ENCODE assay signal across 11 cellular contexts in the genomic region with DNA sequence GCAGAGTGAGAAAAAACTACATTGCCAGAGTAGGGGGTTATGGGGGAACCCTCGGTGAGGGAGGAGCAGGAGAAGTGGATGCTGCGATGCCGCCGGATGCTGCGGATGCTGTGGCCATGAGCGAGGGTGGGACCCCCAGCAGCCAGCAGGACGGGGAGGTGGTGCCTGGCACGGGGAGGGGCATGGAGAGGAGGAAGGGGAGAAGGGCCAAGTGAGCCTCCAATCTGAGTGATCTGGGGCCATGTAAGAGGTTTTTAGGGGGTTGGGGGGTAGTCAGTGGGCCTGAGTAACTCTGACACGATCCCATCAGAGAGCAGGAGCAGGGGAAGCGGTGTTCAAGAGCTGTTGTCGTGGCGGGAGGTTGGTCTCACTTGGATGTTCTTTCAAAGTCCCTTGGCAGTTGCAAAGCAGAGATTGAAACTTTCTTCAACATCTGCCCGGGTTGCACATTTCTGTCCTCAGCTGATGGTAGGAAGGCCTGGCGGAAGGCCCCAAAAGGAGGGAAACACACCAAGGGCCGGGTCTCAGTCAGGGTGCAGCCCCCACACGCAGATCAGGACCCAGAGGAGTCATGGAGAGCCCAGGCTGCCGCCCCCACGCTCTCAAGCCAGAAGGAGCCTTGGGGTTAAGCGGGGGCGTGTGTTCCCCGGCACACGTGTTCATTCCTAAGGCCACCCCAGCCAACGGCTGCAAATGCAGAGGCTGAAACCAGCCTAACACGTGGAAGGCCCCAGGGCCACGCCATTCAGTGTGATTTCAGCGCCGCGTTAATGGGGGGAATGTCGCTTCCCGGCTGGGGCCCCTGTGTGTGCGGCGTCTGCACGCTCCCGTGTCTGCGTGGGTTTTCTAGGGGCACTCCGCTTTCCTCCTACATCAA.
DNase-seq lines count a peak whose midpoint lies in the region; ATAC-seq and TF ChIP-seq lines count a peak whose summit lies in the region.
"Had no signal": no experiment of that assay in that cellular context is flagged by ENCODE, and none has a peak within 500 bp of the region (broad histone marks: within the 10 kb centered on the region; RNA-seq: fewer than 3 reads in every experiment).

No MANE protein-coding gene starts in this region.

- H3K4me2 ChIP-seq in BLaER1 (peak overlapping the region; percentile 65), neural progenitor cell (no peak overlapping the region)

- no peak for ATAC-seq in GM19324 (IDR thresholded peaks at IDR 0.05; ENCODE audit: low FRiP score, unreplicated experiment)

- H3F3A ChIP-seq in neural progenitor cell (ENCODE audit: low read depth) = no peaks in the 10 kb centered on the region

- H3K27me3 Mint-ChIP-seq in neural progenitor cell (ENCODE audit: insufficient read depth, low read depth) = peaks cover 14% of the 10 kb centered on the region

- H3K36me3 ChIP-seq in BLaER1 = no peaks in the 10 kb centered on the region
- no peaks in the 10 kb centered on the region for H3K36me3 ChIP-seq in esophagus muscularis mucosa
- no peaks in the 10 kb centered on the region for H3K36me3 ChIP-seq in neural progenitor cell

- no peak for TF ChIP-seq POLR2A in esophagus muscularis mucosa (IDR thresholded peaks at IDR 0.05; ENCODE audit: low read depth)

- H3K27ac ChIP-seq in BLaER1 = no peak overlapping the region
- peak overlapping the region; percentile 11 to 62 (median 39) for H3K27ac ChIP-seq in esophagus muscularis mucosa (replicated peaks in 1 of 4)
- H3K27ac ChIP-seq in neural progenitor cell = no peak overlapping the region

- no peaks in the 10 kb centered on the region for H3K79me2 ChIP-seq in neural progenitor cell (ENCODE audit: low read depth)

- WGBS in esophagus muscularis mucosa = 85% methylated on average over 34 of the region's 36 CpGs

- H4K20me1 ChIP-seq in BLaER1 (no peaks in the 10 kb centered on the region), neural progenitor cell (ENCODE audit: low read depth) (no peaks in the 10 kb centered on the region)

- peaks cover 20% of the 10 kb centered on the region for H3K4me1 Mint-ChIP-seq in neural progenitor cell

- H2AFZ ChIP-seq in neural progenitor cell (replicated peaks) = no peak overlapping the region

- H3K27ac Mint-ChIP-seq in neural progenitor cell = peak overlapping the region; percentile 71

- intact Hi-C loops in esophagus muscularis mucosa (cut with DNase I) = no loop called here

- no peak overlapping the region for H3K4me3 Mint-ChIP-seq in neural progenitor cell

- TF ChIP-seq EP300 in esophagus muscularis mucosa (IDR thresholded peaks at IDR 0.05) = no peak

- no peaks in the 10 kb centered on the region for H3K9me3 Mint-ChIP-seq in neural progenitor cell

- DNase-seq in MV-4-11 (lab: John Stamatoyannopoulos, UW) = peak; percentile 21
- no peak for DNase-seq in esophagus muscularis mucosa (ENCODE audit: extremely low spot score)
- DNase-seq in neural progenitor cell (ENCODE audit: low spot score) = no peak
- DNase-seq in NCI-H146 treated with DMSO at 0.1 percent for 48 hours (lab: John Stamatoyannopoulos, UW; ENCODE audit: unreplicated experiment) = no peak
- DNase-seq in NCI-H345 (lab: John Stamatoyannopoulos, UW) = no peak
- DNase-seq in DMS53 (lab: John Stamatoyannopoulos, UW) = no peak
- DNase-seq: MM.1S, NCI-H526, SHP77 treated with DMSO at 0.1 percent for 48 hours had no signal

- H3K27me3 ChIP-seq in BLaER1 (no peaks in the 10 kb centered on the region), esophagus muscularis mucosa (no peaks in the 10 kb centered on the region), neural progenitor cell (no peaks in the 10 kb centered on the region)

- H3K9ac ChIP-seq in BLaER1 = no peak overlapping the region
- no peak overlapping the region for H3K9ac ChIP-seq in neural progenitor cell

- H3K4me1 ChIP-seq in BLaER1 = peaks cover 42% of the 10 kb centered on the region
- peaks cover 25 to 48% (median 43%) of the 10 kb centered on the region in 4 donors for H3K4me1 ChIP-seq in esophagus muscularis mucosa
- H3K4me1 ChIP-seq in neural progenitor cell = no peaks in the 10 kb centered on the region

- no peaks in the 10 kb centered on the region for H3K36me3 Mint-ChIP-seq in neural progenitor cell

- H3K9me3 ChIP-seq in BLaER1 (no peaks in the 10 kb centered on the region), esophagus muscularis mucosa (peaks cover 0 to 3% (median 0%) of the 10 kb centered on the region in 4 donors), neural progenitor cell (ENCODE audit: low read depth) (no peaks in the 10 kb centered on the region)

- H3K4me3 ChIP-seq in BLaER1 = no peak overlapping the region
- no peak overlapping the region for H3K4me3 ChIP-seq in esophagus muscularis mucosa
- no peak overlapping the region for H3K4me3 ChIP-seq in neural progenitor cell

- TF ChIP-seq CTCF in esophagus muscularis mucosa (IDR thresholded peaks at IDR 0.05) = no peak
- TF ChIP-seq CTCF in neural progenitor cell (IDR thresholded peaks at IDR 0.05) = no peak

Comparison
In these comparisons a context has a peak if more than half of its experiments do, and no peak if none do; other contexts are left out.
1. H3K27ac ChIP-seq: peak in esophagus muscularis mucosa (4 of 4); none in BLaER1 (single experiment) and neural progenitor cell (single experiment).